8 cellular contexts compared by ENCODE assay signal in genomic region chr12:56593909-56594621, GRCh38. TPM values are rescaled to one million over a fixed set of nuclear protein-coding genes. Genes with fewer than 3 reads are reported as not detected.
A peak's percentile ranks its signal among the peaks of the same experiment; 100 is the strongest.
DNase-seq lines count a peak whose midpoint lies in the region; ATAC-seq and TF ChIP-seq lines count a peak whose summit lies in the region.

No MANE protein-coding gene starts in this region.

- no peak for TF ChIP-seq POLR2A in ovary (IDR thresholded peaks at IDR 0.05)

- H3K9me3 ChIP-seq in RWPE2 (ENCODE audit: severe bottlenecking) (no peaks in the 10 kb centered on the region), ovary (no peaks in the 10 kb centered on the region), tibial artery (no peaks in the 10 kb centered on the region)

- H3K4me1 ChIP-seq in RWPE2 (ENCODE audit: insufficient read depth, poor library complexity, severe bottlenecking) (no peaks in the 10 kb centered on the region), ovary (ENCODE audit: insufficient read depth) (no peaks in the 10 kb centered on the region), tibial artery (peaks cover 0 to 13% (median 4%) of the 10 kb centered on the region in 4 donors)

- 26 to 35% (median 29%) methylated on average over 8 of the region's 8 CpGs for WGBS in ovary, 3 donors

- H3K27ac ChIP-seq in RWPE2 (ENCODE audit: poor library complexity, severe bottlenecking) (peak overlapping the region; percentile 37), ovary (no peak overlapping the region), tibial artery (peak overlapping the region; percentile 58 to 60)

- DNase-seq in G401 (ENCODE audit: low spot score) (peak; percentile 58), KBM-7 (peak; percentile 74), RWPE2 (ENCODE audit: low spot score) (no peak), foreskin melanocyte (peak; percentile 83), ovary (peak; percentile 42 to 70 (median 51)), tibial artery (peak; percentile 45 to 77), KG1 (lab: John Stamatoyannopoulos, UW) (no peak)
- peak; percentile 85 for DNase-seq in activated effector memory CD4-positive, alpha-beta T cell treated with anti-CD3 and anti-CD28 coated beads, Interleukin-2, amount 50 U/mL, for 16 hours

- H3K36me3 ChIP-seq in RWPE2 (ENCODE audit: low read depth) (peaks cover 75% of the 10 kb centered on the region), ovary (no peaks in the 10 kb centered on the region), tibial artery (peaks cover 20 to 42% (median 41%) of the 10 kb centered on the region in 3 donors)

- H3K27me3 ChIP-seq in RWPE2 (ENCODE audit: insufficient read depth, poor library complexity, severe bottlenecking) (no peaks in the 10 kb centered on the region), ovary (no peaks in the 10 kb centered on the region), tibial artery (no peaks in the 10 kb centered on the region)

- ATAC-seq in RWPE2 (ENCODE audit: low read depth): peak; percentile 55

- intact Hi-C loops in ovary (cut with DNase I): no loop called here
- intact Hi-C loops in tibial artery (cut with DNase I; ENCODE audit: low total_unique reads): loop anchor here (5.0 kb wide), 1 partner anchor 38 kb away; the partner anchor contains the start of gene BAZ2A

- no peak for TF ChIP-seq EP300 in ovary (IDR thresholded peaks at IDR 0.05)

- peak; percentile 87 for TF ChIP-seq CTCF in RWPE2 (IDR thresholded peaks at IDR 0.05; ENCODE audit: poor library complexity, severe bottlenecking)
- peak in 2 of 3 donors; percentile 60 to 74 for TF ChIP-seq CTCF in ovary (IDR thresholded peaks at IDR 0.05)
- TF ChIP-seq CTCF in tibial artery (IDR thresholded peaks at IDR 0.05): peak; percentile 70 to 71

- H3K4me3 ChIP-seq in RWPE2 (ENCODE audit: severe bottlenecking) (no peak overlapping the region), ovary (no peak overlapping the region), tibial artery (no peak overlapping the region)

- in situ Hi-C loops in G401 (cut with HindIII; ENCODE audit: low sequenced_read_pairs): no loop called here
- in situ Hi-C loops in KBM-7 (cut with MboI; ENCODE audit: low pct_unique_long_range_greater_than_20kb, low sequenced_read_pairs): no loop called here

RNA-seq across cellular contexts. Expression of gene BAZ2A, which starts 36.1 kb away (rescaled TPM):
- total RNA-seq in G401 (2014; rRNA removed; shearing (Covaris generic)): 2.9 and 7.4 TPM in 2 replicates
- 100 to 1,000 TPM in 2 of 7 donors, 10 to 100 TPM in 5; 49.4 to 105 (median 77.5) TPM for total RNA-seq in ovary
- 10 to 100 TPM; 38.3 to 93.6 TPM for polyA plus RNA-seq in ovary

RNA-seq across cellular contexts. Expression of gene ATP5F1B, which starts 51.7 kb away (rescaled TPM):
- 211 and 219 TPM in 2 replicates for total RNA-seq in G401 (2014; rRNA removed; shearing (Covaris generic))
- 100 to 1,000 TPM; 201 to 334 (median 273) TPM for total RNA-seq in ovary
- polyA plus RNA-seq in ovary: 100 to 1,000 TPM; 237 to 809 TPM

Comparison
In these comparisons a context has a peak if more than half of its experiments do, and no peak if none do; other contexts are left out.
1. DNase-seq: peak in G401 (single experiment), KBM-7 (single experiment), activated effector memory CD4-positive, alpha-beta T cell treated with anti-CD3 and anti-CD28 coated beads, Interleukin-2, amount 50 U/mL, for 16 hours (single experiment), foreskin melanocyte (single experiment), ovary (5 of 5) and tibial artery (2 of 2); none in RWPE2 (single experiment) and KG1 (single experiment).
2. H3K27ac ChIP-seq: peak in RWPE2 (single experiment) and tibial artery (2 of 2); none in ovary (0 of 2).
3. Peak in every context shown above with its lines, with median percentiles within 50 percentile points of each other: CTCF ChIP-seq.